ENCODE assay signal across 9 cellular contexts in the genomic region with DNA sequence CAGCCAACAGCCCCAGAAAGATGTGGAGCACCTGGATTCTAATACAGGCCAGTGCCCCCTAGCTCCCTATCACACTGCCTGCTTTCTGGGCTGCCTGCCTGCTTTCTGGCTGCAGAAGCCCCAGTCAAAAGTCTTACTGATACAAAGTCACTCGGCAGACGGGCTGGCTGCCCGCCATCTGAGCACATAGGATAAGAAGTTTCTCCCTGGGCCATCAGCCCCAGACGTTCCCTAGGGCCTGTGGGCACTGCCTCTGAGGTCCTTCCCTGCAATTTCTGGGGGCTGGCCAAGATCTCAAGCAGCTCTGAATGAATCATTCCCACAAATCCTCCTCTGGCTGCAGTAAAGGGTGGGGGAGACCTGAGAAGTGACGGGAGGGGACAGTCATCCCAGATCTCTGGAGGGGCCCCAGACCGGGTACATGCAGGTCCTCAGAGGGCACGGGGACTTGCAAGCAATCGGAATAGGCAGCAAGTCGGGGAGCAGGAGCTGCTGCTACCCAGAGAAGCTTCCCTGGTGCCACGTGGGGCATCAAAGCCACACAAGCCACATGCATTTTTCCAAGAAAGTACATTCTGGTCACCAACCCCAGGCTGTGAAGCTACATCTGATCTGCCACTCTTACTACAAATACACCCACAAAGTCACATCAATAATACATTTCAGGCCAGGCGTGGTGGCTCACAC. TPM values are rescaled to one million over a fixed set of nuclear protein-coding genes. Genes with fewer than 3 reads are reported as not detected.
DNase-seq lines count a peak whose midpoint lies in the region; ATAC-seq and TF ChIP-seq lines count a peak whose summit lies in the region.
"Had no signal": no experiment of that assay in that cellular context is flagged by ENCODE, and none has a peak within 500 bp of the region (broad histone marks: within the 10 kb centered on the region; RNA-seq: fewer than 3 reads in every experiment).

No MANE protein-coding gene starts in this region.

- CTCF ChIA-PET in CD8-positive, alpha-beta T cell (lab: Charles Lee), result interaction anchor here (1.7 kb wide), 1 partner anchor 80 kb away, joined by 5 read pairs; no protein-coding TSS in a partner anchor

- H4K20me1 ChIP-seq in neural progenitor cell (ENCODE audit: low read depth) (peaks cover 51% of the 10 kb centered on the region), MM.1S (ENCODE audit: insufficient read depth, low read length) (peaks cover 14% of the 10 kb centered on the region; the same call in 1 of the 2 replicates)

- H3K9me3 ChIP-seq in CD8-positive, alpha-beta T cell (ENCODE audit: low read length), result no peaks in the 10 kb centered on the region
- peaks cover 4% of the 10 kb centered on the region for H3K9me3 ChIP-seq in neural progenitor cell (ENCODE audit: low read depth)
- H3K9me3 ChIP-seq in MM.1S (replicated peaks; ENCODE audit: insufficient read depth, low read length), result no peaks in the 10 kb centered on the region

- H3K9me3 Mint-ChIP-seq in CD8-positive, alpha-beta T cell, result no peaks in the 10 kb centered on the region
- no peaks in the 10 kb centered on the region for H3K9me3 Mint-ChIP-seq in dendritic cell treated with granulocyte-macrophage colony-stimulating factor and Interleukin-4, amounts not matched to agents 40 ng/mL and 50 ng/mL, for 4 days
- peaks cover 5% of the 10 kb centered on the region for H3K9me3 Mint-ChIP-seq in neural progenitor cell

- no peak for ATAC-seq in CD8-positive, alpha-beta T cell
- ATAC-seq in GM21717 (IDR thresholded peaks at IDR 0.05; ENCODE audit: unreplicated experiment) (no peak), GM18511 (IDR thresholded peaks at IDR 0.05; ENCODE audit: unreplicated experiment) (no peak)

- H3K4me2 ChIP-seq in neural progenitor cell (no peak overlapping the region), MM.1S (ENCODE audit: low read depth, low read length) (no peak overlapping the region)

- peaks cover 64% of the 10 kb centered on the region for H3K4me1 ChIP-seq in CD8-positive, alpha-beta T cell (ENCODE audit: insufficient read depth, low read length)
- H3K4me1 ChIP-seq in neural progenitor cell, result peaks cover 8% of the 10 kb centered on the region
- H3K4me1 ChIP-seq in MM.1S (ENCODE audit: low read length), result peaks cover 44% of the 10 kb centered on the region

- peaks cover 42% of the 10 kb centered on the region for H3K36me3 Mint-ChIP-seq in CD8-positive, alpha-beta T cell
- H3K36me3 Mint-ChIP-seq in dendritic cell treated with granulocyte-macrophage colony-stimulating factor and Interleukin-4, amounts not matched to agents 40 ng/mL and 50 ng/mL, for 4 days (ENCODE audit: low read depth), result peaks cover 59% of the 10 kb centered on the region
- H3K36me3 Mint-ChIP-seq in neural progenitor cell, result peaks cover 10% of the 10 kb centered on the region

- peak overlapping the region; percentile 56 for H3K4me3 Mint-ChIP-seq in CD8-positive, alpha-beta T cell
- H3K4me3 Mint-ChIP-seq in dendritic cell treated with granulocyte-macrophage colony-stimulating factor and Interleukin-4, amounts not matched to agents 40 ng/mL and 50 ng/mL, for 4 days, result no peak overlapping the region
- no peak overlapping the region for H3K4me3 Mint-ChIP-seq in neural progenitor cell

- peak overlapping the region; percentile 17 for H3K4me3 ChIP-seq in CD8-positive, alpha-beta T cell (ENCODE audit: low read depth, low read length)
- no peak overlapping the region for H3K4me3 ChIP-seq in neural progenitor cell
- no peak overlapping the region for H3K4me3 ChIP-seq in MM.1S (ENCODE audit: low read length)
- H3K4me3 ChIP-seq: SK-N-MC had no signal

- no peak for TF ChIP-seq CTCF in CD8-positive, alpha-beta T cell (IDR thresholded peaks at IDR 0.05)
- TF ChIP-seq CTCF in neural progenitor cell (IDR thresholded peaks at IDR 0.05) (no peak), MM.1S (IDR thresholded peaks at IDR 0.05; ENCODE audit: low read length) (no peak)

- POLR2A ChIA-PET in CD8-positive, alpha-beta T cell (lab: Charles Lee), result interaction anchor here (0.6 to 0.7 kb wide), 2 partner anchors 12 to 136 kb away, joined by 3 to 4 read pairs; no protein-coding TSS in a partner anchor

- H3K9ac ChIP-seq in neural progenitor cell (no peak overlapping the region), MM.1S (ENCODE audit: low read length) (no peak overlapping the region)

- H3K9me2 ChIP-seq in MM.1S (replicated peaks; ENCODE audit: insufficient read depth, low read length), result no peaks in the 10 kb centered on the region

- peaks cover 75% of the 10 kb centered on the region for H3K4me1 Mint-ChIP-seq in CD8-positive, alpha-beta T cell (ENCODE audit: low read depth)
- H3K4me1 Mint-ChIP-seq in dendritic cell treated with granulocyte-macrophage colony-stimulating factor and Interleukin-4, amounts not matched to agents 40 ng/mL and 50 ng/mL, for 4 days (ENCODE audit: low read depth), result peaks cover 62% of the 10 kb centered on the region
- peaks cover 21% of the 10 kb centered on the region for H3K4me1 Mint-ChIP-seq in neural progenitor cell

- peaks cover 14% of the 10 kb centered on the region for H3K36me3 ChIP-seq in CD8-positive, alpha-beta T cell (ENCODE audit: insufficient read depth, low read length)
- H3K36me3 ChIP-seq in neural progenitor cell (peaks cover 6% of the 10 kb centered on the region), MM.1S (replicated peaks; ENCODE audit: insufficient read depth, low read length) (0 out of 2 replicates have a peak, but pooled peaks cover 6% of the 10 kb centered on the region)

- H3K27ac ChIP-seq in CD8-positive, alpha-beta T cell (ENCODE audit: low read depth, low read length), result no peak overlapping the region
- no peak overlapping the region for H3K27ac ChIP-seq in neural progenitor cell
- H3K27ac ChIP-seq in MM.1S (ENCODE audit: low read length), result no peak overlapping the region
- H3K27ac ChIP-seq: SK-N-MC had no signal

- intact Hi-C loops in CD8-positive, alpha-beta T cell (cut with DNase I, micrococcal nuclease), result loop anchor here in 1 of 2 experiments (5.0 kb wide), 2 partner anchors 73 to 103 kb away; partner anchors contain the start of genes HPS4, SRRD and TFIP11
- intact Hi-C loops in dendritic cell treated with granulocyte-macrophage colony-stimulating factor and Interleukin-4, amounts not matched to agents 40 ng/mL and 50 ng/mL, for 4 days (cut with micrococcal nuclease), result no loop called here

- H3K79me2 ChIP-seq in neural progenitor cell (ENCODE audit: low read depth), result peaks cover 40% of the 10 kb centered on the region
- peaks cover 95% of the 10 kb centered on the region for H3K79me2 ChIP-seq in MM.1S (ENCODE audit: low read length)

- no peaks in the 10 kb centered on the region for H3K27me3 Mint-ChIP-seq in CD8-positive, alpha-beta T cell (ENCODE audit: low read depth)
- no peaks in the 10 kb centered on the region for H3K27me3 Mint-ChIP-seq in dendritic cell treated with granulocyte-macrophage colony-stimulating factor and Interleukin-4, amounts not matched to agents 40 ng/mL and 50 ng/mL, for 4 days
- H3K27me3 Mint-ChIP-seq in neural progenitor cell (ENCODE audit: insufficient read depth, low read depth), result peaks cover 2% of the 10 kb centered on the region

- DNase-seq in CD8-positive, alpha-beta T cell, result no peak
- DNase-seq in NCI-H2171 treated with DMSO at 0.1 percent for 48 hours (lab: John Stamatoyannopoulos, UW), result peak; percentile 26
- DNase-seq in neural progenitor cell (ENCODE audit: low spot score), result no peak
- DNase-seq in MM.1S, result no peak
- no peak for DNase-seq in GM19238 (ENCODE audit: insufficient read length, low spot score)

- no peaks in the 10 kb centered on the region for H3K27me3 ChIP-seq in CD8-positive, alpha-beta T cell (ENCODE audit: insufficient read depth, low read length)
- H3K27me3 ChIP-seq in neural progenitor cell, result no peaks in the 10 kb centered on the region
- no peaks in the 10 kb centered on the region for H3K27me3 ChIP-seq in MM.1S (replicated peaks; ENCODE audit: insufficient read depth, low read length)

- H3F3A ChIP-seq in neural progenitor cell (ENCODE audit: low read depth) (peaks cover 20% of the 10 kb centered on the region), MM.1S (ENCODE audit: insufficient read depth, low read length) (peaks cover 30% of the 10 kb centered on the region)

- H2AFZ ChIP-seq in neural progenitor cell (replicated peaks) (no peak overlapping the region), MM.1S (ENCODE audit: low read length) (no peak overlapping the region)

- peak overlapping the region; percentile 84 for H3K27ac Mint-ChIP-seq in CD8-positive, alpha-beta T cell
- peak overlapping the region; percentile 37 for H3K27ac Mint-ChIP-seq in dendritic cell treated with granulocyte-macrophage colony-stimulating factor and Interleukin-4, amounts not matched to agents 40 ng/mL and 50 ng/mL, for 4 days
- H3K27ac Mint-ChIP-seq in neural progenitor cell, result peak overlapping the region; percentile 5

RNA-seq across cellular contexts. Expression of gene TPST2, which starts 4.7 kb away (rescaled TPM):
- total RNA-seq in CD8-positive, alpha-beta T cell, result 10 to 100 TPM; 24.3 to 26.3 TPM
- total RNA-seq in neural progenitor cell (ENCODE audit: low replicate concordance), result 31.7 and 59.5 TPM in 2 replicates

RNA-seq across cellular contexts. Expression of gene CRYBB1, which starts 32.6 kb away (rescaled TPM):
- not detected for total RNA-seq in CD8-positive, alpha-beta T cell
- 0.53 TPM in 1 of 2 replicates, not detected in the other for total RNA-seq in neural progenitor cell (ENCODE audit: low replicate concordance)

RNA-seq across cellular contexts. Expression of gene CRYBA4, which starts 36.5 kb away (rescaled TPM):
- not detected for total RNA-seq in CD8-positive, alpha-beta T cell
- 1.1 and 1.6 TPM in 2 replicates for total RNA-seq in neural progenitor cell (ENCODE audit: low replicate concordance)

Comparison
In these comparisons a context has a peak if more than half of its experiments do, and no peak if none do; other contexts are left out.
1. H3K27ac Mint-ChIP-seq: peak in every context shown above with its lines; median percentile 84 in CD8-positive, alpha-beta T cell; 37 in dendritic cell treated with granulocyte-macrophage colony-stimulating factor and Interleukin-4, amounts not matched to agents 40 ng/mL and 50 ng/mL, for 4 days; 5 in neural progenitor cell.